Comparison of ENCODE assay signal across 8 cellular contexts in genomic region chr11:12673924-12674570, GRCh38. TPM values are rescaled to one million over a fixed set of nuclear protein-coding genes. Genes with fewer than 3 reads are reported as not detected.
DNase-seq lines count a peak whose midpoint lies in the region; TF ChIP-seq lines count a peak whose summit lies in the region.

TSS of gene TEAD1 (plus strand) at chr11:12674421.

- no peak for TF ChIP-seq CTCF in left ventricle myocardium inferior (IDR thresholded peaks at IDR 0.05; ENCODE audit: borderline replicate concordance)
- no peak for TF ChIP-seq CTCF in transverse colon (IDR thresholded peaks at IDR 0.05)

- CTCF ChIA-PET in HEK293T (lab: Yijun Ruan, JAX) = no interaction called here

- intact Hi-C loops in left ventricle myocardium inferior (cut with micrococcal nuclease) (loop anchor here (10.0 kb wide), 1 partner anchor 211 kb away; no protein-coding TSS in a partner anchor), posterior vena cava (cut with DNase I) (loop anchor here in 1 of 2 donors (10.0 kb wide), 1 partner anchor 141 kb away; no protein-coding TSS in a partner anchor), transverse colon (cut with DNase I; ENCODE audit: low total_unique reads) (loop anchor here (2.0 to 10.0 kb wide), 3 partner anchors 141 to 341 kb away; partner anchors contain the start of gene PARVA)

- POLR2A ChIA-PET in HEK293T (lab: Yijun Ruan, JAX) = no interaction called here

- peak; percentile 96 for DNase-seq in ELR (ENCODE audit: low read depth)
- DNase-seq in HEK293T (ENCODE audit: extremely low spot score) = peak; percentile 93
- DNase-seq in NCI-H1105 treated with DMSO at 0.1 percent for 48 hours (lab: John Stamatoyannopoulos, UW) = peak; percentile 81
- peak; percentile 70 to 85 (median 81) for DNase-seq in T-helper 2 cell
- DNase-seq in anterior cingulate cortex (lab: John Stamatoyannopoulos, UW) = peak; percentile 56 to 98 (median 93)
- DNase-seq in left ventricle myocardium inferior = peak; percentile 96
- DNase-seq in posterior vena cava (ENCODE audit: low spot score) = peak; percentile 98
- DNase-seq in transverse colon = peak; percentile 97

- TF ChIP-seq EP300 in transverse colon (IDR thresholded peaks at IDR 0.05; ENCODE audit: low read depth) = peak; percentile 58

- in situ Hi-C loops in transverse colon (cut with MboI; ENCODE audit: low pct_ligation_motif_present in 1 of 4, low pct_unique_long_range_greater_than_20kb in 1 of 4, low sequenced_read_pairs in 3 of 4) = loop anchor here in 2 of 4 donors (10.0 to 25.0 kb wide), 2 partner anchors 211 to 213 kb away; no protein-coding TSS in a partner anchor

- H3K36me3 ChIP-seq in left ventricle myocardium inferior (no peaks in the 10 kb centered on the region), transverse colon (no peaks in the 10 kb centered on the region)

- H3K27ac ChIP-seq in left ventricle myocardium inferior (replicated peaks) (peak within 1 kb of the TSS; percentile 98), transverse colon (peak within 1 kb of the TSS; percentile 96 to 100 (median 98))

- TF ChIP-seq POLR2A in transverse colon (IDR thresholded peaks at IDR 0.05) = peak; percentile 68

- H3K27me3 ChIP-seq in left ventricle myocardium inferior (ENCODE audit: low read depth) (no peaks in the 10 kb centered on the region), transverse colon (no peaks in the 10 kb centered on the region)

- H3K4me3 ChIP-seq in left ventricle myocardium inferior (peak within 1 kb of the TSS; percentile 84), transverse colon (peak within 1 kb of the TSS; percentile 63 to 97 (median 77))

- H3K4me1 ChIP-seq in left ventricle myocardium inferior (peaks cover 45% of the 10 kb centered on the region), transverse colon (peaks cover 1 to 35% (median 28%) of the 10 kb centered on the region in 4 donors)

- H3K9me3 ChIP-seq in left ventricle myocardium inferior (replicated peaks) (no peaks in the 10 kb centered on the region), transverse colon (no peaks in the 10 kb centered on the region)

- 0 to 1% methylated on average over 4 to 48 of the region's 95 CpGs for WGBS in transverse colon (ENCODE audit: low coverage in 1 of 2), 2 donors

TF ChIP-seq in HEK293T, 16 proteins besides CTCF, POLR2A, EP300 and RAD21:
- TF ChIP-seq SP1 (IDR thresholded peaks at IDR 0.05) (no peak), LEF1 (IDR thresholded peaks at IDR 0.05; ENCODE audit: borderline replicate concordance) (peak; percentile 70; the same call in 1 of the 2 replicates), PKNOX1 (IDR thresholded peaks at IDR 0.05) (no peak), NFRKB (IDR thresholded peaks at IDR 0.05) (no peak), TARDBP (IDR thresholded peaks at IDR 0.05) (0 out of 2 replicates have a peak, but pooled peaks have one; percentile 28), BHLHE40 (IDR thresholded peaks at IDR 0.05; ENCODE audit: borderline replicate concordance) (no peak), L3MBTL2 (conservative IDR thresholded peaks at IDR 0.05) (peak; percentile 64)

RNA-seq across cellular contexts. Expression of gene TEAD1, which starts in this region (rescaled TPM):
- total RNA-seq in left ventricle myocardium inferior (121 TPM), posterior vena cava (10 to 100 TPM; 56.5 to 59.2 TPM), transverse colon (100 to 1,000 TPM in 1 of 4 donors, 10 to 100 TPM in 3; 46.4 to 214 (median 61.2) TPM)

Comparison
In these comparisons a context has a peak if more than half of its experiments do, and no peak if none do; other contexts are left out.
1. Peak in every context shown above with its lines: DNase-seq, H3K4me3 ChIP-seq and H3K27ac ChIP-seq.